In the genomic region with DNA sequence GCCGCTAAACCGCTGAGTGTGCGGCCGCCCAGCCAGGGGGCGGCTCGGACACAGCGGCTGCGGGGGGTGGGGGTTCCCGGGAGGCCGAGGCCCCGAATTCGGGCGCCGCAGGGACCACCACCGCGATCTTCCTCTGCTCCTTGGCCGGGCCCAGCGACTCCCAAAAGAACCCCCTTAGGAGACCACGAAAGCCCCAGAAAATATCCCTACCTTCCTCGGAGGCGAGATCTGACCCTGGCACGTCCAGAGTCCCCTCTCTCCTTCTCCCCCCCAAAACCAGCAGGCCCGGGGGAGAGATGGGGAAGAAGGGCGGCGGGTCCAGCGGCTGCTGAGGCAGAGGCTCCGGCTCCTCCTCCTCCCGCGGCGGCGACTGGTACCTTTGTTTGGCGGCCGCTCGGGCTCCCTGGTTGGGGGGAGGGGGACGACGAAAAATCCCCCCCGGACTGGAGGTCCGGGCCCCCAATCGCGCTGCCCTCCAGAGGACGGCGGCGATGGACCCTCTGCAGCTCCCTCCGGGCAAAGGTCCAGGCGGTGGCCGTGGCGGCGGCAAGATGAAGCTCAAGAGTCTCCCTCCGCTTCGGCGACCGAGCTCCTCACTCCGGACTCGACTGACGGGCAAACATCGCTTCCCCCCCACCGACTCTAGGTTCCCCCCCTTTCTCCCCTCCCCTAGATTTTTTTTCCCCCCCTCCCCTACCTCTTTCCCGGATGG, we compare ENCODE assay signal across 8 cellular contexts. TPM values are rescaled to one million over a fixed set of nuclear protein-coding genes. Genes with fewer than 3 reads are reported as not detected.
A peak's percentile ranks its signal among the peaks of the same experiment; 100 is the strongest.
DNase-seq lines count a peak whose midpoint lies in the region; ATAC-seq and TF ChIP-seq lines count a peak whose summit lies in the region.

ARID4B (minus strand) TSS at position 621 of the 712 bp plus-strand sequence. CDS start 1,260 bp downstream, outside the sequence.

- H3K27me3 ChIP-seq in neuron (ENCODE audit: insufficient read depth, low read length), result no peaks in the 10 kb centered on the region

- in situ Hi-C loops in KBM-7 (cut with MboI; ENCODE audit: low pct_unique_long_range_greater_than_20kb, low sequenced_read_pairs), result no loop called here

- no peak for TF ChIP-seq CTCF in fibroblast of the aortic adventitia (IDR thresholded peaks at IDR 0.05; ENCODE audit: insufficient read depth, low read length)

- H3K9me3 ChIP-seq in ES-I3 (ENCODE audit: control insufficient read depth, insufficient read depth, low read length) (no peaks in the 10 kb centered on the region), neuron (ENCODE audit: low read length) (no peaks in the 10 kb centered on the region)

- peak within 1 kb of the TSS; percentile 91 for H3K4me3 ChIP-seq in fibroblast of the aortic adventitia (ENCODE audit: low read depth, low read length)
- H3K4me3 ChIP-seq in neuron (ENCODE audit: low read length), result peak within 1 kb of the TSS; percentile 93

- ATAC-seq in GM21528 (IDR thresholded peaks at IDR 0.05; ENCODE audit: low FRiP score, unreplicated experiment) (peak; percentile 6), GM18519 (IDR thresholded peaks at IDR 0.05; ENCODE audit: low FRiP score, unreplicated experiment) (no peak)

- H2AFZ ChIP-seq in neuron (ENCODE audit: low read depth, low read length), result peak within 1 kb of the TSS; percentile 39

- H3K36me3 ChIP-seq in ES-I3 (ENCODE audit: insufficient read depth, low read length) (no peaks in the 10 kb centered on the region), neuron (ENCODE audit: insufficient read depth, low read length) (peaks cover 6% of the 10 kb centered on the region)

- peak; percentile 74 for DNase-seq in KBM-7
- peak; percentile 83 for DNase-seq in activated CD8-positive, alpha-beta memory T cell treated with anti-CD3 and anti-CD28 coated beads, Interleukin-2, amount 50 U/mL, for 48 hours
- no peak for DNase-seq in fibroblast of the aortic adventitia (ENCODE audit: low read depth)
- no peak for DNase-seq in HPDE6-E6E7 (ENCODE audit: extremely low spot score)

- H3K9ac ChIP-seq in ES-I3 (ENCODE audit: low read depth, low read length), result peak within 1 kb of the TSS; percentile 78

- H3K4me1 ChIP-seq in ES-I3 (ENCODE audit: insufficient read depth, low read length) (peaks cover 19% of the 10 kb centered on the region; the same call in 1 of the 2 replicates), neuron (ENCODE audit: insufficient read depth, low read length) (peaks cover 29% of the 10 kb centered on the region)

RNA-seq across cellular contexts. Expression of gene ARID4B, which starts in this region (rescaled TPM):
- 36.7 and 58.4 TPM in 2 replicates for total RNA-seq in fibroblast of the aortic adventitia (ENCODE audit: low replicate concordance)

Comparison
In these comparisons a context has a peak if more than half of its experiments do, and no peak if none do; other contexts are left out.
1. DNase-seq: peak in KBM-7 (single experiment) and activated CD8-positive, alpha-beta memory T cell treated with anti-CD3 and anti-CD28 coated beads, Interleukin-2, amount 50 U/mL, for 48 hours (single experiment); none in fibroblast of the aortic adventitia (single experiment) and HPDE6-E6E7 (single experiment).